Comparison of ENCODE assay signal across 1 cellular context in the genomic region with DNA sequence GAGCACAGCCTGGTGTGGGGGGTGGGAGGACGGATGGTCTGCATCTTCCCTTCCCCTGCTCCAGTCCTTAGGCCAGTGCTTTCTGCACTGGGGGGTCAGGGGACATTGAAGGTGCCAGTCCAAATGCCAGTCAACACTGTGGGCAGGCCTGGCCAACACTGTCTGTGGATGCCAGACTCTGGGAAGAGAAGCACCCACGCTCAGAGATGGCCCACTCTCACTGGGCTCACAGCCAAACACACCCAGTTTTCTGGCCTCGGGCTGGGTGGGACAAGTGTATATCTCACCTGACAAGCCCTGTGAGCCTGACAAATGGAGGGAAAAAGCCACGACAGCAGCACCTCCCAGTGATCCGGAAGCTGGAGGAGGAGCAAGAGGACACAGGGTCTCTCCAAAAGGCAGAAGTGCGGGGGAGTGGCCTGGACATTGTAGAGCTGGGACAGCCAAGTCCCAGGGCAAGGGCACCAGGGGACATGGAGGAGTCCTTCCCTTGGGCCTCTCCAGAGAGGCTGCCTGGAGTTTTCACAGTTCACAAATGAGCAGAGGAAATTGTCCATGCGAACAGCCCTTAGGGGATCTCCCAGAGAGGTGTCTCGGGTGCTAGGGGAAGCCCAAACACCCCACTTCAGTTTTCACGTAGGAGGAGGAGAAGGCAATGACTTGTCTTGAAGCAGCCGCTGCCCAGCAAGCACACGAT.
TF ChIP-seq lines count a peak whose summit lies in the region.

No MANE protein-coding gene starts in this region.

TF ChIP-seq in GM23338, 12 proteins besides CTCF, POLR2A, EP300 and RAD21 (continued from another document):
- no peak for TF ChIP-seq ETS1 (IDR thresholded peaks at IDR 0.05)
- no peak for TF ChIP-seq EZH2 (IDR thresholded peaks at IDR 0.05; ENCODE audit: low read depth, unreplicated experiment)
